ENCODE assay signal across 8 cellular contexts in genomic region chr13:94345374-94346195, GRCh38.
DNase-seq lines count a peak whose midpoint lies in the region; ATAC-seq, FAIRE-seq and TF ChIP-seq lines count a peak whose summit lies in the region.

No MANE protein-coding gene starts in this region.

- H3K4me3 ChIP-seq in bronchial epithelial cell (ENCODE audit: low read depth, low read length), result no peak overlapping the region
- no peak overlapping the region for H3K4me3 ChIP-seq in pancreas

- H3K27me3 ChIP-seq in bronchial epithelial cell (ENCODE audit: control insufficient read depth, insufficient read depth, low read length) (no peaks in the 10 kb centered on the region), pancreas (no peaks in the 10 kb centered on the region)

- ATAC-seq in pancreas (peak; percentile 25 to 82 (median 70)), GM19395 (IDR thresholded peaks at IDR 0.05; ENCODE audit: unreplicated experiment) (no peak), HG03196 (IDR thresholded peaks at IDR 0.05; ENCODE audit: unreplicated experiment) (no peak)

- no peak overlapping the region for H3K27ac ChIP-seq in pancreas

- intact Hi-C loops in pancreas (cut with DNase I), result no loop called here

- no peaks in the 10 kb centered on the region for H3K9me3 ChIP-seq in pancreas

- DNase-seq in NCI-H2107 treated with DMSO at 0.1 percent for 48 hours (lab: John Stamatoyannopoulos, UW; ENCODE audit: unreplicated experiment), result peak; percentile 40
- no peak for DNase-seq in NCI-H2107 (lab: John Stamatoyannopoulos, UW)
- peak; percentile 64 for DNase-seq in NCI-H1436 (lab: John Stamatoyannopoulos, UW)
- DNase-seq in bronchial epithelial cell (ENCODE audit: low read depth), result peak; percentile 81
- DNase-seq in pancreas, result no peak
- DNase-seq in activated effector memory CD4-positive, alpha-beta T cell treated with anti-CD3 and anti-CD28 coated beads, Interleukin-2, amount 50 U/mL, for 16 hours, result no peak

- WGBS in pancreas, 2 donors, result 53 to 62% methylated on average over 8 of the region's 8 CpGs

- no peak for FAIRE-seq in bronchial epithelial cell (lab: Jason Lieb, UNC)
- no peak for FAIRE-seq in pancreas (lab: Jason Lieb, UNC)

- no peaks in the 10 kb centered on the region for H3K36me3 ChIP-seq in bronchial epithelial cell (ENCODE audit: control insufficient read depth, insufficient read depth, low read length)
- no peaks in the 10 kb centered on the region for H3K36me3 ChIP-seq in pancreas

- H3K4me1 ChIP-seq in pancreas, result no peaks in the 10 kb centered on the region

- TF ChIP-seq CTCF in bronchial epithelial cell (IDR thresholded peaks at IDR 0.05; ENCODE audit: insufficient read depth, low read length, severe bottlenecking), result peak; percentile 36
- no peak for TF ChIP-seq CTCF in pancreas (IDR thresholded peaks at IDR 0.05)

Comparison
In these comparisons a context has a peak if more than half of its experiments do, and no peak if none do; other contexts are left out.
1. DNase-seq: peak in NCI-H2107 treated with DMSO at 0.1 percent for 48 hours (single experiment), NCI-H1436 (single experiment) and bronchial epithelial cell (single experiment); none in NCI-H2107 (single experiment), pancreas (0 of 6) and activated effector memory CD4-positive, alpha-beta T cell treated with anti-CD3 and anti-CD28 coated beads, Interleukin-2, amount 50 U/mL, for 16 hours (single experiment).
2. ATAC-seq: peak in pancreas (4 of 4); none in GM19395 (single experiment) and HG03196 (single experiment).